Comparison of ENCODE assay signal across 10 cellular contexts in genomic region chr16:24800586-24800985, GRCh38. TPM values are rescaled to one million over a fixed set of nuclear protein-coding genes. Genes with fewer than 3 reads are reported as not detected.
DNase-seq lines count a peak whose midpoint lies in the region; ATAC-seq and TF ChIP-seq lines count a peak whose summit lies in the region.
"Had no signal": no experiment of that assay in that cellular context is flagged by ENCODE, and none has a peak within 500 bp of the region (broad histone marks: within the 10 kb centered on the region; RNA-seq: fewer than 3 reads in every experiment).

No MANE protein-coding gene starts in this region.

- TF ChIP-seq POLR2A in Peyer's patch (IDR thresholded peaks at IDR 0.05) = no peak

- H3K9ac ChIP-seq in MM.1S (ENCODE audit: low read length) = no peak overlapping the region
- no peak overlapping the region for H3K9ac ChIP-seq in liver (ENCODE audit: low read depth in 1 of 2, low read length in 2 of 2)

- ATAC-seq in HG02571 (IDR thresholded peaks at IDR 0.05; ENCODE audit: unreplicated experiment) = no peak
- ATAC-seq in HG02588 (IDR thresholded peaks at IDR 0.05; ENCODE audit: unreplicated experiment) = no peak

- TF ChIP-seq CTCF in GM06990 (IDR thresholded peaks at IDR 0.05; ENCODE audit: insufficient read depth, low read length, poor library complexity, severe bottlenecking) (peak; percentile 41), MM.1S (IDR thresholded peaks at IDR 0.05; ENCODE audit: low read length) (peak; percentile 24), cardiac fibroblast (IDR thresholded peaks at IDR 0.05; ENCODE audit: low read depth, low read length) (peak; percentile 43), liver (IDR thresholded peaks at IDR 0.05; ENCODE audit: low read depth, low read length, missing input control) (peak; percentile 9), Peyer's patch (IDR thresholded peaks at IDR 0.05) (no peak)

- peak; percentile 47 to 54 for TF ChIP-seq RAD21 in liver (IDR thresholded peaks at IDR 0.05)

- no peak overlapping the region for H3K4me3 ChIP-seq in GM06990 (replicated peaks; ENCODE audit: low read depth, low read length)
- H3K4me3 ChIP-seq in MM.1S (ENCODE audit: low read length) = no peak overlapping the region
- no peak overlapping the region for H3K4me3 ChIP-seq in cardiac fibroblast (replicated peaks in 1 of 2; ENCODE audit: low read depth in 2 of 2, low read length in 2 of 2)
- no peak overlapping the region for H3K4me3 ChIP-seq in liver (ENCODE audit: low read depth in 1 of 3, low read length in 3 of 3)
- no peak overlapping the region for H3K4me3 ChIP-seq in Peyer's patch
- H3K4me3 ChIP-seq: gastrocnemius medialis had no signal

- no peaks in the 10 kb centered on the region for H3K4me1 ChIP-seq in MM.1S (ENCODE audit: low read length)
- H3K4me1 ChIP-seq in liver (ENCODE audit: control insufficient read depth in 4 of 4, insufficient read depth in 4 of 4, low read length in 3 of 4) = no peaks in the 10 kb centered on the region
- H3K4me1 ChIP-seq in Peyer's patch = no peaks in the 10 kb centered on the region
- H3K4me1 ChIP-seq: gastrocnemius medialis had no signal

- H3K79me2 ChIP-seq in MM.1S (ENCODE audit: low read length) = no peaks in the 10 kb centered on the region

- H2AFZ ChIP-seq in MM.1S (ENCODE audit: low read length) = no peak overlapping the region

- H3K36me3 ChIP-seq in GM06990 (ENCODE audit: control insufficient read depth, insufficient read depth, low read length) (peaks cover 27% of the 10 kb centered on the region), MM.1S (replicated peaks; ENCODE audit: insufficient read depth, low read length) (peaks cover 10% of the 10 kb centered on the region; the same call in 1 of the 2 replicates), liver (ENCODE audit: control insufficient read depth in 4 of 4, insufficient read depth in 3 of 4, low read depth in 1 of 4, low read length in 3 of 4) (peaks cover 3 to 87% (median 66%) of the 10 kb centered on the region in 4 donors), Peyer's patch (peaks cover 0 to 100% (median 4%) of the 10 kb centered on the region in 3 donors)

- H3K9me3 ChIP-seq in MM.1S (replicated peaks; ENCODE audit: insufficient read depth, low read length) (no peaks in the 10 kb centered on the region), liver (ENCODE audit: control insufficient read depth in 4 of 4, low read length in 3 of 4) (no peaks in the 10 kb centered on the region), Peyer's patch (no peaks in the 10 kb centered on the region)
- H3K9me3 ChIP-seq: gastrocnemius medialis had no signal

- no peaks in the 10 kb centered on the region for H4K20me1 ChIP-seq in MM.1S (ENCODE audit: insufficient read depth, low read length)

- H3K27me3 ChIP-seq in GM06990 (replicated peaks; ENCODE audit: control insufficient read depth, insufficient read depth, low read length) (no peaks in the 10 kb centered on the region), MM.1S (replicated peaks; ENCODE audit: insufficient read depth, low read length) (no peaks in the 10 kb centered on the region), liver (ENCODE audit: control insufficient read depth in 4 of 4, insufficient read depth in 4 of 4, low read length in 3 of 4) (no peaks in the 10 kb centered on the region), Peyer's patch (no peaks in the 10 kb centered on the region)
- H3K27me3 ChIP-seq: gastrocnemius medialis had no signal

- DNase-seq in GM06990 (ENCODE audit: extremely low read depth, insufficient read length) (no peak), MM.1S (no peak), cardiac fibroblast (ENCODE audit: low read depth in 2 of 2) (peak; percentile 46 to 51), Peyer's patch (no peak), NCI-H748 treated with DMSO at 0.1 percent for 48 hours (lab: John Stamatoyannopoulos, UW) (no peak)
- DNase-seq: gastrocnemius medialis had no signal

- H3F3A ChIP-seq in MM.1S (ENCODE audit: insufficient read depth, low read length) = 0 out of 2 replicates have a peak, but pooled peaks cover 3% of the 10 kb centered on the region

- H3K9me2 ChIP-seq in MM.1S (replicated peaks; ENCODE audit: insufficient read depth, low read length) = no peaks in the 10 kb centered on the region

- 85% methylated on average over 4 of the region's 4 CpGs for WGBS in liver

- H3K4me2 ChIP-seq in MM.1S (ENCODE audit: low read depth, low read length) = no peak overlapping the region

- no peak overlapping the region for H3K27ac ChIP-seq in MM.1S (ENCODE audit: low read length)
- H3K27ac ChIP-seq in liver (ENCODE audit: low read depth in 1 of 2, low read length in 2 of 2) = no peak overlapping the region
- no peak overlapping the region for H3K27ac ChIP-seq in Peyer's patch

TF ChIP-seq in liver, 16 proteins besides CTCF, POLR2A, EP300 and RAD21:
- no peak for TF ChIP-seq JUND (IDR thresholded peaks at IDR 0.05)
- TF ChIP-seq SP1 (IDR thresholded peaks at IDR 0.05) = no peak
- TF ChIP-seq TAF1 (conservative IDR thresholded peaks at IDR 0.05) = no peak
- no peak for TF ChIP-seq ZBTB33 (IDR thresholded peaks at IDR 0.05)
- no peak for TF ChIP-seq EGR1 (IDR thresholded peaks at IDR 0.05; ENCODE audit: low read depth in 2 of 2)

RNA-seq across cellular contexts. Expression of gene SLC5A11, which starts 45.2 kb away (rescaled TPM):
- total RNA-seq in liver = 1 to 10 TPM in 1 of 2 donors, under 1 TPM in 1; 0.67 to 4.1 TPM
- 1 to 10 TPM in 1 of 2 donors, under 1 TPM in 1; 0.15 to 1.2 TPM for polyA plus RNA-seq in liver
- total RNA-seq in Peyer's patch = 100 to 1,000 TPM in 2 of 4 donors, 10 to 100 TPM in 1, 1 to 10 TPM in 1; 1.7 to 138 (median 88.6) TPM
- total RNA-seq: pulmonary artery endothelial cell had no signal

Comparison
In these comparisons a context has a peak if more than half of its experiments do, and no peak if none do; other contexts are left out.
1. DNase-seq: peak in cardiac fibroblast (2 of 2); none in GM06990 (single experiment), MM.1S (single experiment), Peyer's patch (0 of 3) and NCI-H748 treated with DMSO at 0.1 percent for 48 hours (single experiment).
2. CTCF ChIP-seq: peak in GM06990 (single experiment), MM.1S (single experiment), cardiac fibroblast (single experiment) and liver (single experiment); none in Peyer's patch (0 of 6).